ENCODE assay signal across 22 cellular contexts in genomic region chr17:17679243-17679642, GRCh38.
"Had no signal": no experiment of that assay in that cellular context is flagged by ENCODE, and none has a peak within 500 bp of the region (broad histone marks: within the 10 kb centered on the region; RNA-seq: fewer than 3 reads in every experiment).

No MANE protein-coding gene starts in this region.

- H3K9me3 ChIP-seq: esophagus muscularis mucosa, heart right ventricle, neutrophil, thyroid gland, upper lobe of right lung had no signal

- DNase-seq: activated CD4-positive, alpha-beta T cell treated with anti-CD3 and anti-CD28 coated beads for 4 hours; activated CD4-positive, alpha-beta T cell treated with anti-CD3 and anti-CD28 coated beads, Interleukin-2, amount 50 U/mL, for 4 hours; activated CD8-positive, alpha-beta memory T cell treated with anti-CD3 and anti-CD28 coated beads, Interleukin-2, amount 50 U/mL, for 4 hours; activated T-cell treated with anti-CD3 and anti-CD28 coated beads, Interleukin-2, amount 50 U/mL, for 24 hours; anterior cingulate cortex; dermis blood vessel endothelial cell; effector CD4-positive, alpha-beta T cell; foreskin keratinocyte; heart right ventricle; naive B cell; stimulated activated CD4-positive, alpha-beta T cell treated with anti-CD3 and anti-CD28 coated beads, Interleukin-4, amount 100 ng/mL, for 24 hours; stimulated activated naive CD8-positive, alpha-beta T cell treated with anti-CD3 and anti-CD28 coated beads, Interleukin-15, amount 100 ng/mL, for 72 hours; upper lobe of right lung had no signal

- ATAC-seq: foreskin keratinocyte; heart right ventricle; sciatic nerve; stimulated activated memory B cell treated with anti-CD40 and anti-IgM and Interleukin-4, amounts not matched to agents 10 μg/mL and 1 μg/mL and 100 μg/mL, for 72 hours; stimulated activated naive CD8-positive, alpha-beta T cell treated with anti-CD3 and anti-CD28 coated beads, Interleukin-15, amount 100 ng/mL, for 72 hours; upper lobe of right lung had no signal

- H3K9me3 Mint-ChIP-seq: activated T-cell treated with anti-CD3 and anti-CD28 coated beads, Interleukin-2, amount 50 U/mL, for 24 hours; activated T-helper 2 cell treated with anti-CD3 and anti-CD28 coated beads, Interferon-gamma antibody, Interleukin-2, Interleukin-4, amounts not matched to agents 10 μg/mL and 5 μg/mL and 100 μg/mL, durations not matched to agents 14 hours and 24 hours and 36 hours; mesothelial cell of epicardium; naive B cell; stimulated activated memory B cell treated with anti-CD40 and anti-IgM and Interleukin-4, amounts not matched to agents 10 μg/mL and 1 μg/mL and 100 μg/mL, for 72 hours; stimulated activated naive CD8-positive, alpha-beta T cell treated with anti-CD3 and anti-CD28 coated beads, Interleukin-15, amount 100 ng/mL, for 72 hours had no signal

- H3K27me3 ChIP-seq: esophagus muscularis mucosa, foreskin keratinocyte, heart right ventricle, thyroid gland, upper lobe of right lung had no signal

- H3K4me3 Mint-ChIP-seq: activated naive CD8-positive, alpha-beta T cell; activated T-cell treated with anti-CD3 and anti-CD28 coated beads, Interleukin-2, amount 50 U/mL, for 24 hours; mesothelial cell of epicardium; stimulated activated memory B cell treated with anti-CD40 and anti-IgM and Interleukin-4, amounts not matched to agents 10 μg/mL and 1 μg/mL and 100 μg/mL, for 72 hours; stimulated activated naive CD8-positive, alpha-beta T cell treated with anti-CD3 and anti-CD28 coated beads, Interleukin-15, amount 100 ng/mL, for 72 hours had no signal

- H3K36me3 Mint-ChIP-seq: activated naive CD8-positive, alpha-beta T cell; mesothelial cell of epicardium; naive B cell; stimulated activated memory B cell treated with anti-CD40 and anti-IgM and Interleukin-4, amounts not matched to agents 10 μg/mL and 1 μg/mL and 100 μg/mL, for 72 hours had no signal

- H3K27me3 Mint-ChIP-seq: activated naive CD8-positive, alpha-beta T cell; activated T-cell treated with anti-CD3 and anti-CD28 coated beads, Interleukin-2, amount 50 U/mL, for 24 hours; stimulated activated memory B cell treated with anti-CD40 and anti-IgM and Interleukin-4, amounts not matched to agents 10 μg/mL and 1 μg/mL and 100 μg/mL, for 72 hours; stimulated activated naive CD8-positive, alpha-beta T cell treated with anti-CD3 and anti-CD28 coated beads, Interleukin-15, amount 100 ng/mL, for 72 hours had no signal

- H3K27ac ChIP-seq: esophagus muscularis mucosa, foreskin keratinocyte, heart right ventricle, neutrophil, skin epidermis, thyroid gland, upper lobe of right lung had no signal

- H3K4me3 ChIP-seq: esophagus muscularis mucosa, heart right ventricle, skin epidermis, thyroid gland, upper lobe of right lung had no signal

- H3K36me3 ChIP-seq: esophagus muscularis mucosa, heart right ventricle, neutrophil, thyroid gland, upper lobe of right lung had no signal

- H3K27ac Mint-ChIP-seq: activated naive CD8-positive, alpha-beta T cell; activated T-cell treated with anti-CD3 and anti-CD28 coated beads, Interleukin-2, amount 50 U/mL, for 24 hours; activated T-helper 2 cell treated with anti-CD3 and anti-CD28 coated beads, Interferon-gamma antibody, Interleukin-2, Interleukin-4, amounts not matched to agents 10 μg/mL and 5 μg/mL and 100 μg/mL, durations not matched to agents 14 hours and 24 hours and 36 hours; mesothelial cell of epicardium; stimulated activated memory B cell treated with anti-CD40 and anti-IgM and Interleukin-4, amounts not matched to agents 10 μg/mL and 1 μg/mL and 100 μg/mL, for 72 hours; stimulated activated naive CD8-positive, alpha-beta T cell treated with anti-CD3 and anti-CD28 coated beads, Interleukin-15, amount 100 ng/mL, for 72 hours had no signal
